ENCODE assay signal across 8 cellular contexts in genomic region chr4:26028793-26029511, GRCh38.
DNase-seq lines count a peak whose midpoint lies in the region; ATAC-seq and TF ChIP-seq lines count a peak whose summit lies in the region.

No MANE protein-coding gene starts in this region.

- H3K27ac ChIP-seq in neutrophil (no peak overlapping the region), thoracic aorta (no peak overlapping the region)

- H3K9me3 ChIP-seq in neutrophil (no peaks in the 10 kb centered on the region), thoracic aorta (no peaks in the 10 kb centered on the region)

- H3K4me1 ChIP-seq in neutrophil (ENCODE audit: control insufficient read depth in 1 of 2, insufficient read depth in 1 of 2, low read depth in 1 of 2, low read length in 1 of 2) (peaks cover 2 to 6% of the 10 kb centered on the region in 2 experiments), thoracic aorta (ENCODE audit: control insufficient read depth in 1 of 2, low read depth in 2 of 2) (peaks cover 15 to 28% of the 10 kb centered on the region in 2 donors)

- in situ Hi-C loops in GM13977 (cut with MboI; ENCODE audit: low pct_unique_long_range_greater_than_20kb, low sequenced_read_pairs, unreplicated experiment): no loop called here

- H3K27me3 ChIP-seq in neutrophil: peaks cover 51% of the 10 kb centered on the region
- no peaks in the 10 kb centered on the region for H3K27me3 ChIP-seq in thoracic aorta (replicated peaks; ENCODE audit: insufficient read depth)

- peak; percentile 90 for ATAC-seq in HG02623 (IDR thresholded peaks at IDR 0.05; ENCODE audit: unreplicated experiment)
- no peak for ATAC-seq in thoracic aorta (ENCODE audit: insufficient number of reproducible peaks, low FRiP score, low read depth)

- H3K36me3 ChIP-seq in neutrophil (no peaks in the 10 kb centered on the region), thoracic aorta (no peaks in the 10 kb centered on the region)

- DNase-seq in GM13977 (ENCODE audit: low spot score) (peak; percentile 79), NCI-H460 (ENCODE audit: extremely low read depth, low read depth) (peak; percentile 30), fibroblast of villous mesenchyme (ENCODE audit: low read depth) (peak; percentile 49), thoracic aorta (ENCODE audit: low spot score) (no peak), epidermal melanocyte (ENCODE audit: insufficient read length, low spot score) (no peak)
- DNase-seq in activated T-cell treated with anti-CD3 and anti-CD28 coated beads, Interleukin-2, amount 50 U/mL, for 1 hour: peak; percentile 62

- TF ChIP-seq CTCF in GM13977 (IDR thresholded peaks at IDR 0.05; ENCODE audit: extremely low read depth, insufficient read depth, missing control alignments): peak; percentile 85
- peak; percentile 80 for TF ChIP-seq CTCF in fibroblast of villous mesenchyme (IDR thresholded peaks at IDR 0.05; ENCODE audit: insufficient read depth, low read depth, low read length)
- TF ChIP-seq CTCF in neutrophil (IDR thresholded peaks at IDR 0.05): peak; percentile 68
- TF ChIP-seq CTCF in thoracic aorta (IDR thresholded peaks at IDR 0.05): peak; percentile 73

- H3K4me3 ChIP-seq in fibroblast of villous mesenchyme (ENCODE audit: low read depth, low read length) (peak overlapping the region; percentile 24), neutrophil (ENCODE audit: low read depth in 1 of 2, low read length in 1 of 2) (peak overlapping the region in 1 of 2 experiments; percentile 25), thoracic aorta (peak overlapping the region; percentile 54)

Comparison
In these comparisons a context has a peak if more than half of its experiments do, and no peak if none do; other contexts are left out.
1. DNase-seq: peak in GM13977 (single experiment), NCI-H460 (single experiment), activated T-cell treated with anti-CD3 and anti-CD28 coated beads, Interleukin-2, amount 50 U/mL, for 1 hour (single experiment) and fibroblast of villous mesenchyme (single experiment); none in thoracic aorta (single experiment) and epidermal melanocyte (single experiment).
2. Peak in every context shown above with its lines, with median percentiles within 50 percentile points of each other: CTCF ChIP-seq.